ENCODE assay signal across 8 cellular contexts in the genomic region with DNA sequence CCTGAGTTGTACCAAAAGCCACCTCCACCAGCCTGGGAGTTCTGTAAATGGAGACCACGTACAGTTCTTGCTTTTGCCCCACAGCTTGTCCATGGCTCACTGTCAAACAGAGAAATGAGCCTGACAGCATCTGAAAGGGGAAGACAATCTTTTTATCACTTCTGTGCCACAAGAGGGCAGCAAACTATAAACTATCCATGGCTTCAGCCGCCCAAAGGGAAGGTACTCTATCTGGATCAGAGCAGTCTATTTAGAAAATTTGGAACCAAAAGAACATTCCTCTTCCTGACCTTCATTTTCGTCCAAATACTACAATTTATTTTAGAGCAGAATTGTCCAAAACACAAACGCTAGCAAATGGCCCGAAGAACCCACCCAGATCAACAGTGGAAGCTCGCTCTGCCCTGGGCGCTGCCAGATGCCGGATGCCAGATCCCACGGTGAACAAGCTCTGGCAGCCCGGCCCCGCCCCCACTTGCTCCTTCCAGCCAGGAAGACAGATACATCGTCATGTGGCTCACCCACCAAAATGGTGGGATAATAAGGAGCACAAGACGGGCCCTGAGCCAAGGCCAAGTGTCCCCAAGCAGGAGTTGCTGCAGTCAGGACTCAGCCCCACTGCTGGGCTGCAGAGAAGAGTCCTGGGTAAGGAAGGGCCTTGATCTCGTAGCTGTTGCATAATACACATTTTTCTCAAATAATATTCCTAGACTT. TPM values are rescaled to one million over a fixed set of nuclear protein-coding genes. Genes with fewer than 3 reads are reported as not detected.
DNase-seq lines count a peak whose midpoint lies in the region; ATAC-seq and TF ChIP-seq lines count a peak whose summit lies in the region.

No MANE protein-coding gene starts in this region.

- 2% methylated on average over 14 of the region's 14 CpGs for WGBS in GM23248 (ENCODE audit: low coverage in 1 of 2, low lambda C conversion rate in 2 of 2, missing lambda C conversion rate in 2 of 2), 2 experiments

- H3K27me3 ChIP-seq in GM23248 (replicated peaks; ENCODE audit: insufficient read depth): no peaks in the 10 kb centered on the region
- H3K27me3 ChIP-seq in kidney epithelial cell (ENCODE audit: control insufficient read depth, insufficient read depth, low read length): no peaks in the 10 kb centered on the region

- peak; percentile 61 for DNase-seq in AG09319 (ENCODE audit: extremely low read depth, low read depth)
- peak; percentile 91 for DNase-seq in GM23248
- DNase-seq in NCI-H2227 (lab: John Stamatoyannopoulos, UW; ENCODE audit: unreplicated experiment): peak; percentile 92
- peak; percentile 93 for DNase-seq in dedifferentiated amniotic fluid mesenchymal stem cell (ENCODE audit: extremely low spot score)
- peak; percentile 52 for DNase-seq in kidney epithelial cell (ENCODE audit: low read depth)
- peak; percentile 73 for DNase-seq in smooth muscle cell of the brain vasculature (ENCODE audit: low read depth, low spot score)

- no peaks in the 10 kb centered on the region for H3K9me2 ChIP-seq in GM23248 (ENCODE audit: insufficient read depth)

- peak overlapping the region; percentile 71 for H3K4me3 ChIP-seq in GM23248
- no peak overlapping the region for H3K4me3 ChIP-seq in kidney epithelial cell (ENCODE audit: low read depth, low read length)

- peak overlapping the region; percentile 49 for H3K9ac ChIP-seq in GM23248

- TF ChIP-seq CTCF in AG09319 (IDR thresholded peaks at IDR 0.05; ENCODE audit: low read depth, low read length) (peak; percentile 55), VCaP (conservative IDR thresholded peaks at IDR 0.05) (peak; percentile 73), kidney epithelial cell (IDR thresholded peaks at IDR 0.05; ENCODE audit: insufficient read depth, low read length, poor library complexity, severe bottlenecking) (peak; percentile 43)

- H4K20me1 ChIP-seq in GM23248 (ENCODE audit: insufficient read depth): no peaks in the 10 kb centered on the region

- in situ Hi-C loops in GM23248 (cut with MboI): loop anchor here (10.0 to 25.0 kb wide), 2 partner anchors 160 to 292 kb away; a partner anchor contains a TSS

- peaks cover 5% of the 10 kb centered on the region for H3F3A ChIP-seq in GM23248 (ENCODE audit: insufficient read depth)

- ATAC-seq in HG02588 (IDR thresholded peaks at IDR 0.05; ENCODE audit: unreplicated experiment): no peak

- H3K4me1 ChIP-seq in GM23248 (ENCODE audit: insufficient read depth): peaks cover 23% of the 10 kb centered on the region

- no peaks in the 10 kb centered on the region for H3K79me2 ChIP-seq in GM23248 (ENCODE audit: insufficient read depth)

- peak overlapping the region; percentile 75 for H2AFZ ChIP-seq in GM23248

- H3K4me2 ChIP-seq in GM23248 (ENCODE audit: unreplicated experiment): peak overlapping the region; percentile 68

- H3K9me3 ChIP-seq in GM23248 (ENCODE audit: low read depth): no peaks in the 10 kb centered on the region

- H3K27ac ChIP-seq in GM23248 (peak overlapping the region; percentile 34), VCaP (peak overlapping the region; percentile 71)

- no peaks in the 10 kb centered on the region for H3K36me3 ChIP-seq in GM23248 (ENCODE audit: low read depth)
- no peaks in the 10 kb centered on the region for H3K36me3 ChIP-seq in kidney epithelial cell (ENCODE audit: control insufficient read depth, insufficient read depth, low read length)

RNA-seq across cellular contexts. Expression of a gene that starts 23.9 kb away (rescaled TPM):
- total RNA-seq in GM23248 (2014; rRNA removed; shearing (Covaris generic)): not detected in 2 replicates
- polyA plus RNA-seq in GM23248 (2016; fragmentation: Nextera tagmentation; extraction: Ambion mirVana): not detected in 2 replicates
- total RNA-seq in kidney epithelial cell: not detected in 2 replicates

RNA-seq across cellular contexts. Expression of a gene that starts 57.7 kb away (rescaled TPM):
- 0.43 TPM in 1 of 2 replicates, not detected in the other for total RNA-seq in GM23248 (2014; rRNA removed; shearing (Covaris generic))
- polyA plus RNA-seq in GM23248 (2016; fragmentation: Nextera tagmentation; extraction: Ambion mirVana): 0.59 and 1.2 TPM in 2 replicates
- total RNA-seq in kidney epithelial cell: 20.3 and 21.7 TPM in 2 replicates

Comparison
In these comparisons a context has a peak if more than half of its experiments do, and no peak if none do; other contexts are left out.
1. RNA of a gene that starts 57.7 kb away (total RNA-seq): 20.3 to 21.7 TPM in kidney epithelial cell; 0.43 TPM in GM23248; every median in the first group is over 10 times any median in the second.
2. Peak in every context shown above with its lines, with median percentiles within 50 percentile points of each other: DNase-seq and CTCF ChIP-seq.